11 cellular contexts compared by ENCODE assay signal in genomic region chr9:136091582-136092352, GRCh38. TPM values are rescaled to one million over a fixed set of nuclear protein-coding genes. Genes with fewer than 3 reads are reported as not detected.
A peak's percentile ranks its signal among the peaks of the same experiment; 100 is the strongest.
DNase-seq lines count a peak whose midpoint lies in the region; ATAC-seq, FAIRE-seq and TF ChIP-seq lines count a peak whose summit lies in the region.
"Had no signal": no experiment of that assay in that cellular context is flagged by ENCODE, and none has a peak within 500 bp of the region (broad histone marks: within the 10 kb centered on the region; RNA-seq: fewer than 3 reads in every experiment).

No MANE protein-coding gene starts in this region.

- H3K27ac Mint-ChIP-seq in CD4-positive, CD25-positive, alpha-beta regulatory T cell = peak overlapping the region in 1 of 3 donors; percentile 56
- H3K27ac Mint-ChIP-seq in osteocyte (ENCODE audit: unreplicated experiment) = peak overlapping the region; percentile 83

- no peak overlapping the region for H4K91ac ChIP-seq in H1 (replicated peaks; ENCODE audit: insufficient read length, low read length)

- H3K4me1 Mint-ChIP-seq in CD4-positive, CD25-positive, alpha-beta regulatory T cell = peaks cover 4 to 24% (median 7%) of the 10 kb centered on the region in 4 donors
- peaks cover 62% of the 10 kb centered on the region for H3K4me1 Mint-ChIP-seq in osteocyte (ENCODE audit: unreplicated experiment)

- H2BK12ac ChIP-seq in H1 (ENCODE audit: low read depth, low read length) = peak overlapping the region; percentile 94

- TF ChIP-seq RAD21 in H1 (IDR thresholded peaks at IDR 0.05 in 1 of 2, conservative IDR thresholded peaks at IDR 0.05 in 1 of 2; ENCODE audit: low read depth in 2 of 2, low read length in 2 of 2) = no peak

- H3K27me3 ChIP-seq in CD4-positive, CD25-positive, alpha-beta regulatory T cell (ENCODE audit: control insufficient read depth, insufficient read depth, low read length) = no peaks in the 10 kb centered on the region
- peaks cover 2 to 26% (median 22%) of the 10 kb centered on the region in 4 experiments for H3K27me3 ChIP-seq in H1 (replicated peaks in 1 of 4; ENCODE audit: control insufficient read depth in 3 of 4, extremely low read depth in 1 of 4, insufficient read depth in 3 of 4, low read length in 3 of 4)

- H3K4ac ChIP-seq in H1 (replicated peaks; ENCODE audit: insufficient read length, low read depth, low read length) = no peak overlapping the region

- no peak for FAIRE-seq in H1 (lab: Jason Lieb, UNC)
- FAIRE-seq in D721Med (lab: Jason Lieb, UNC) = no peak

- no peak for TF ChIP-seq CTCF in H1 (IDR thresholded peaks at IDR 0.05; ENCODE audit: control extremely low read depth in 1 of 3, insufficient read depth in 1 of 3, low read depth in 1 of 3, low read length in 3 of 3)
- TF ChIP-seq CTCF in osteocyte (IDR thresholded peaks at IDR 0.05) = no peak
- TF ChIP-seq CTCF in D721Med (IDR thresholded peaks at IDR 0.05; ENCODE audit: insufficient read depth, missing control alignments) = no peak

- peaks cover 0 to 6% of the 10 kb centered on the region in 2 experiments; a peak in 1 of 4 replicates for H3K79me2 ChIP-seq in H1 (ENCODE audit: control insufficient read depth in 1 of 2, insufficient read depth in 2 of 2, low read length in 2 of 2)

- H4K5ac ChIP-seq in H1 (ENCODE audit: insufficient read length, low read depth, low read length) = no peak overlapping the region

- H2BK120ac ChIP-seq in H1 (replicated peaks; ENCODE audit: low read depth, low read length) = no peak overlapping the region

- H3K9me3 ChIP-seq in CD4-positive, CD25-positive, alpha-beta regulatory T cell (ENCODE audit: control insufficient read depth in 2 of 2, low read length in 2 of 2) = no peaks in the 10 kb centered on the region
- H3K9me3 ChIP-seq in H1 (ENCODE audit: insufficient read depth in 2 of 2, low read depth in 1 of 2, low read length in 1 of 2) = no peaks in the 10 kb centered on the region

- H4K8ac ChIP-seq in H1 (ENCODE audit: extremely low read depth, insufficient read depth, low read length) = peak overlapping the region; percentile 48

- peak overlapping the region in 3 of 4 donors; percentile 41 to 87 (median 58) for H3K4me3 Mint-ChIP-seq in CD4-positive, CD25-positive, alpha-beta regulatory T cell
- H3K4me3 Mint-ChIP-seq in osteocyte (ENCODE audit: unreplicated experiment) = peak overlapping the region; percentile 57

- 87% methylated on average over 19 of the region's 20 CpGs; no CpG with 5 or more reads in 1 of the 2 experiments for WGBS in H1 (ENCODE audit: extremely low coverage in 1 of 2, insufficient coverage in 1 of 2, insufficient read length in 1 of 2, insufficient replicate concordance in 2 of 2, low coverage in 1 of 2, low lambda C conversion rate in 2 of 2, missing lambda C conversion rate in 1 of 2), 2 experiments

- no peak overlapping the region for H3K14ac ChIP-seq in H1 (ENCODE audit: insufficient read length)

- H2BK15ac ChIP-seq in H1 (ENCODE audit: low read length) = no peak overlapping the region

- no peak overlapping the region for H2AFZ ChIP-seq in H1 (ENCODE audit: low read length)

- no peak overlapping the region for H3K27ac ChIP-seq in CD4-positive, CD25-positive, alpha-beta regulatory T cell (ENCODE audit: insufficient read depth, low read length, poor library complexity, severe bottlenecking)
- H3K27ac ChIP-seq in H1 (ENCODE audit: low read depth, low read length) = peak overlapping the region; percentile 45

- peaks cover 5% of the 10 kb centered on the region for H3K27me3 Mint-ChIP-seq in CD4-positive, CD25-positive, alpha-beta regulatory T cell
- no peaks in the 10 kb centered on the region for H3K27me3 Mint-ChIP-seq in osteocyte (ENCODE audit: unreplicated experiment)

- no peak for TF ChIP-seq POLR2A in H1 (IDR thresholded peaks at IDR 0.05; ENCODE audit: control extremely low read depth in 1 of 2, low read depth in 2 of 2, low read length in 2 of 2)

- H3K23ac ChIP-seq in H1 (ENCODE audit: insufficient read length) = no peak overlapping the region

- no peaks in the 10 kb centered on the region for H3K9me3 Mint-ChIP-seq in CD4-positive, CD25-positive, alpha-beta regulatory T cell
- no peaks in the 10 kb centered on the region for H3K9me3 Mint-ChIP-seq in osteocyte (ENCODE audit: unreplicated experiment)

- H2BK5ac ChIP-seq in H1 (ENCODE audit: low read depth, low read length) = peak overlapping the region; percentile 66; the same call in 1 of the 2 replicates

- no peaks in the 10 kb centered on the region for H3K36me3 ChIP-seq in CD4-positive, CD25-positive, alpha-beta regulatory T cell (ENCODE audit: control insufficient read depth, insufficient read depth, low read length)
- no peaks in the 10 kb centered on the region for H3K36me3 ChIP-seq in H1 (ENCODE audit: control insufficient read depth in 2 of 4, insufficient read depth in 4 of 4, low read length in 3 of 4)

- H2BK20ac ChIP-seq in H1 (ENCODE audit: low read length) = no peak overlapping the region

- CTCF ChIA-PET in H1 (lab: Charles Lee; ENCODE audit: partially characterized antibody) = interaction anchor here (1.1 to 2.9 kb wide), 13 partner anchors 9 to 124 kb away, joined by 3 to 17 read pairs (median 4); no protein-coding TSS in a partner anchor

- H3K4me2 ChIP-seq in H1 (ENCODE audit: insufficient read depth in 1 of 2, low read depth in 2 of 2, low read length in 2 of 2) = no peak overlapping the region

- no peak overlapping the region; the same call in 1 of the 2 replicates for H2AK5ac ChIP-seq in H1 (ENCODE audit: low read depth, low read length)

- no peaks in the 10 kb centered on the region for H3K36me3 Mint-ChIP-seq in CD4-positive, CD25-positive, alpha-beta regulatory T cell
- no peaks in the 10 kb centered on the region for H3K36me3 Mint-ChIP-seq in osteocyte (ENCODE audit: unreplicated experiment)

- no peak overlapping the region for H3K9ac ChIP-seq in H1 (replicated peaks in 1 of 4; ENCODE audit: extremely low read depth in 1 of 4, low read depth in 3 of 4, low read length in 3 of 4)

- POLR2A ChIA-PET in H1 (lab: Charles Lee; ENCODE audit: partially characterized antibody) = interaction anchor here (0.8 to 1.8 kb wide), 4 partner anchors 8 to 39 kb away, joined by 3 to 4 read pairs (median 3); no protein-coding TSS in a partner anchor

- H3K18ac ChIP-seq in H1 (ENCODE audit: extremely low read depth, low read length) = peak overlapping the region; percentile 6

- no peak for TF ChIP-seq EP300 in H1 (IDR thresholded peaks at IDR 0.05; ENCODE audit: borderline replicate concordance in 1 of 2, low read depth in 2 of 2, low read length in 2 of 2)

- no peak overlapping the region for H3K4me3 ChIP-seq in CD4-positive, CD25-positive, alpha-beta regulatory T cell (ENCODE audit: low read depth, low read length)
- H3K4me3 ChIP-seq in H1 (ENCODE audit: extremely low read depth in 1 of 4, insufficient read depth in 2 of 4, low read depth in 3 of 4, low read length in 4 of 4) = no peak overlapping the region

- H3K4me1 ChIP-seq in CD4-positive, CD25-positive, alpha-beta regulatory T cell (ENCODE audit: control insufficient read depth, insufficient read depth, low read length, poor library complexity, severe bottlenecking) = peaks cover 25% of the 10 kb centered on the region
- peaks cover 0 to 34% (median 19%) of the 10 kb centered on the region in 4 experiments; a peak in 6 of 7 replicates for H3K4me1 ChIP-seq in H1 (replicated peaks in 1 of 4; ENCODE audit: control insufficient read depth in 3 of 4, insufficient read depth in 4 of 4, low read length in 3 of 4)

- no peaks in the 10 kb centered on the region; the same call in 1 of the 2 replicates for H3K79me1 ChIP-seq in H1 (ENCODE audit: low read depth, low read length)

- peaks cover 3 to 4% of the 10 kb centered on the region in 2 experiments for H4K20me1 ChIP-seq in H1 (replicated peaks in 1 of 2; ENCODE audit: control insufficient read depth in 1 of 2, insufficient read depth in 2 of 2, low read length in 2 of 2)

- H3K23me2 ChIP-seq in H1 (ENCODE audit: low read depth, low read length) = peaks cover 8% of the 10 kb centered on the region; the same call in 1 of the 2 replicates

- ATAC-seq in CD4-positive, CD25-positive, alpha-beta regulatory T cell (ENCODE audit: low read depth in 2 of 2) = no peak
- ATAC-seq in HG02642 (IDR thresholded peaks at IDR 0.05; ENCODE audit: poor library complexity, unreplicated experiment) = no peak

- no peak for DNase-seq in CD4-positive, CD25-positive, alpha-beta regulatory T cell
- DNase-seq in LHCN-M2 (ENCODE audit: low read depth) (peak; percentile 34), H1 (ENCODE audit: low read depth in 1 of 2, low spot score in 2 of 2) (peak in 1 of 2 experiments; percentile 51), osteocyte (ENCODE audit: extremely low spot score, unreplicated experiment) (no peak), COLO668 (lab: John Stamatoyannopoulos, UW; ENCODE audit: unreplicated experiment) (no peak), cerebellar cortex (ENCODE audit: low spot score) (no peak), D721Med (ENCODE audit: insufficient read length, low spot score) (no peak)
- DNase-seq: COR-L47, midbrain, NCI-H1436 had no signal

- H3K56ac ChIP-seq in H1 (replicated peaks; ENCODE audit: insufficient read length, low read depth, low read length) = no peak overlapping the region

RNA-seq across cellular contexts. Expression of gene NACC2, which starts 3.3 kb away (rescaled TPM):
- total RNA-seq in CD4-positive, CD25-positive, alpha-beta regulatory T cell = 4.8 TPM
- polyA plus RNA-seq in CD4-positive, CD25-positive, alpha-beta regulatory T cell = 1 to 10 TPM in 2 of 4 donors, under 1 TPM in 2; 0.76 to 1.9 (median 0.92) TPM
- total RNA-seq in LHCN-M2 (2014; rRNA removed) (29.0 and 34.4 TPM in 2 replicates), osteocyte (40.1 and 41.4 TPM in 2 replicates)
- 12.0 TPM for polyA plus RNA-seq in LHCN-M2 (2012)
- total RNA-seq in H1 (2021; fragmentation: NEBNext Ultra II Directional; extraction: Animal tissue kit (Norgen Biotek cat#: 25700)) = 13.6 and 14.0 TPM in 2 replicates
- 8.3 and 14.9 TPM in 2 replicates for polyA plus RNA-seq in H1 (2011; rRNA removed)
- 10.8 TPM for polyA plus RNA-seq in H1 (2011; cell fraction: cytosol; rRNA removed)
- 16.7 TPM for polyA plus RNA-seq in H1 (2011; cell fraction: nucleus; rRNA removed)
- polyA plus RNA-seq in H1 (2012, experiment 1 of 2) = 6.6 to 9.5 TPM (median 8.4 TPM) in 4 replicates
- 5.6 TPM for polyA plus RNA-seq in H1 (2012, experiment 2 of 2)
- polyA plus RNA-seq in H1 (2013, experiment 1 of 2) = 6.3 TPM
- 6.3 TPM for polyA plus RNA-seq in H1 (2013, experiment 2 of 2)
- polyA minus RNA-seq in H1 (2011; rRNA and poly(A)+ RNA removed) = 6.4 and 8.3 TPM in 2 replicates
- polyA minus RNA-seq in H1 (2011; cell fraction: cytosol; rRNA and poly(A)+ RNA removed) = 12.7 TPM
- polyA minus RNA-seq in H1 (2011; cell fraction: nucleus; rRNA and poly(A)+ RNA removed) = 10.0 TPM

RNA-seq across cellular contexts. Expression of gene TMEM250, which starts 26.9 kb away (rescaled TPM):
- total RNA-seq in CD4-positive, CD25-positive, alpha-beta regulatory T cell = 21.5 TPM
- 10 to 100 TPM; 44.7 to 55.6 (median 45.7) TPM for polyA plus RNA-seq in CD4-positive, CD25-positive, alpha-beta regulatory T cell
- total RNA-seq in LHCN-M2 (2014; rRNA removed) (54.7 TPM in 2 replicates), osteocyte (34.0 and 38.2 TPM in 2 replicates)
- polyA plus RNA-seq in LHCN-M2 (2012) = 32.3 TPM
- total RNA-seq in H1 (2021; fragmentation: NEBNext Ultra II Directional; extraction: Animal tissue kit (Norgen Biotek cat#: 25700)) = 34.9 and 35.3 TPM in 2 replicates
- polyA plus RNA-seq in H1 (2011; rRNA removed) = 22.3 and 36.1 TPM in 2 replicates
- 29.7 TPM for polyA plus RNA-seq in H1 (2011; cell fraction: cytosol; rRNA removed)
- 51.9 TPM for polyA plus RNA-seq in H1 (2011; cell fraction: nucleus; rRNA removed)
- 27.3 to 39.7 TPM (median 36.4 TPM) in 4 replicates for polyA plus RNA-seq in H1 (2012, experiment 1 of 2)
- polyA plus RNA-seq in H1 (2012, experiment 2 of 2) = 42.5 TPM
- 22.7 TPM for polyA plus RNA-seq in H1 (2013, experiment 1 of 2)
- 22.4 TPM for polyA plus RNA-seq in H1 (2013, experiment 2 of 2)
- polyA minus RNA-seq in H1 (2011; rRNA and poly(A)+ RNA removed) = 16.0 TPM in 2 replicates
- polyA minus RNA-seq in H1 (2011; cell fraction: cytosol; rRNA and poly(A)+ RNA removed) = 31.0 TPM
- 33.8 TPM for polyA minus RNA-seq in H1 (2011; cell fraction: nucleus; rRNA and poly(A)+ RNA removed)
